17 cellular contexts compared by ENCODE assay signal in the genomic region with DNA sequence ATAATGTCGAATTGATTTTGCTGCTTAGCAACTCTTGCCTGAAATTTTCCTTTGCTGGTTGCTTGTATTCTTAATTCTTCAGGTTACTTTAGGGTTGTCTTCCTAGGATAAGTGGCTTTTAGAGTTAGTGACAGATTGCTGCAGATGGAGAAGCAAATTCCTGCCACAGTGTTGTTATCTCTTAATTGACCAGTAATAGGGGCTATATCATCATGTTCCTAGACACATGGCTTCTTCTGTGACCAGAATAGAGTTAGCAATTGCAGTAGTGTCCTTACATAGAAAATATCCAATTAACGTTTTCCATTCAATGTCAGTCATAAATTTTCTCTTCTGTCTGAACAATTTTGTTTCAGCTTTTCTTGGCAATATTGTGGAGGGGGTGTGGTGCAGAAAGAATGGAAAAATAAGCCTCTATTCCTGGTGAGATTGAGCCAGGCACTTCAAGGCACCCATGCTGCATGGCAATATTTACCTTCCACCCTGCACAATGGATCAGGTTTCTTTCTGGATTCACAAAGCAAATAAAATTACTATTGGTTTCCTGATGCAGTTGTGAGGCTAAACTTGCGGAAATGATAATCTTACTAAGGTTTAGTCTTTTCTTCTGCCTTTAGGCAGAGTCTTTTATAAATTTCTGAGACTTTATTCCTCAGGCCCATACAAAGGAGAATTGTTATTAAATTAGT.
A peak's percentile ranks its signal among the peaks of the same experiment; 100 is the strongest.
DNase-seq lines count a peak whose midpoint lies in the region; ATAC-seq and TF ChIP-seq lines count a peak whose summit lies in the region.
"Had no signal": no experiment of that assay in that cellular context is flagged by ENCODE, and none has a peak within 500 bp of the region (broad histone marks: within the 10 kb centered on the region; RNA-seq: fewer than 3 reads in every experiment).

No MANE protein-coding gene starts in this region.

- peak overlapping the region; percentile 14; the same call in 1 of the 2 replicates for H3K27ac ChIP-seq in VCaP
- H3K27ac ChIP-seq: right lobe of liver, testis had no signal

- H3K36me3 Mint-ChIP-seq in activated CD8-positive, alpha-beta memory T cell treated with anti-CD3 and anti-CD28 coated beads, Interleukin-2, amount 10 ng/mL, durations not matched to agents 7 days and 5 days: peaks cover 1% of the 10 kb centered on the region
- H3K36me3 Mint-ChIP-seq: naive B cell had no signal

- no peak for ATAC-seq in GM21737 (IDR thresholded peaks at IDR 0.05; ENCODE audit: unreplicated experiment)
- no peak for ATAC-seq in activated CD8-positive, alpha-beta memory T cell treated with anti-CD3 and anti-CD28 coated beads, Interleukin-2, amount 10 ng/mL, durations not matched to agents 7 days and 5 days
- ATAC-seq: right lobe of liver had no signal

- peaks cover 8% of the 10 kb centered on the region for H3K9me3 Mint-ChIP-seq in activated CD8-positive, alpha-beta memory T cell treated with anti-CD3 and anti-CD28 coated beads, Interleukin-2, amount 10 ng/mL, durations not matched to agents 7 days and 5 days (ENCODE audit: low read depth)

- no peaks in the 10 kb centered on the region for H3K4me1 Mint-ChIP-seq in activated CD8-positive, alpha-beta memory T cell treated with anti-CD3 and anti-CD28 coated beads, Interleukin-2, amount 10 ng/mL, durations not matched to agents 7 days and 5 days
- H3K4me1 Mint-ChIP-seq: naive B cell had no signal

- H3K4me3 Mint-ChIP-seq in activated CD8-positive, alpha-beta memory T cell treated with anti-CD3 and anti-CD28 coated beads, Interleukin-2, amount 10 ng/mL, durations not matched to agents 7 days and 5 days: no peak overlapping the region
- H3K4me3 Mint-ChIP-seq: CD4-positive, alpha-beta T cell; naive B cell had no signal

- H3K27me3 Mint-ChIP-seq in activated CD8-positive, alpha-beta memory T cell treated with anti-CD3 and anti-CD28 coated beads, Interleukin-2, amount 10 ng/mL, durations not matched to agents 7 days and 5 days: no peaks in the 10 kb centered on the region
- H3K27me3 Mint-ChIP-seq: CD4-positive, alpha-beta T cell; naive B cell had no signal

- DNase-seq in DMS53 treated with DMSO at 0.1 percent for 48 hours (lab: John Stamatoyannopoulos, UW; ENCODE audit: unreplicated experiment) (peak; percentile 95), NCI-H146 (lab: John Stamatoyannopoulos, UW) (peak; percentile 75), NCI-H345 treated with DMSO at 0.1 percent for 48 hours (lab: John Stamatoyannopoulos, UW; ENCODE audit: unreplicated experiment) (peak; percentile 50), HuH-7.5 (ENCODE audit: low spot score) (no peak)
- DNase-seq in activated CD8-positive, alpha-beta memory T cell treated with anti-CD3 and anti-CD28 coated beads, Interleukin-2, amount 10 ng/mL, durations not matched to agents 7 days and 5 days: no peak
- DNase-seq: activated CD4-positive, alpha-beta T cell treated with anti-CD3 and anti-CD28 coated beads for 4 hours; CD4-positive, alpha-beta T cell; dermis blood vessel endothelial cell; KG1; mammary epithelial cell; naive B cell; right lobe of liver; stimulated activated CD4-positive, alpha-beta T cell treated with anti-CD3 and anti-CD28 coated beads, Interleukin-15, amount 100 ng/mL, for 24 hours; testis had no signal

- H3K27ac Mint-ChIP-seq in activated CD8-positive, alpha-beta memory T cell treated with anti-CD3 and anti-CD28 coated beads, Interleukin-2, amount 10 ng/mL, durations not matched to agents 7 days and 5 days: no peak overlapping the region
- H3K27ac Mint-ChIP-seq: activated T-helper 2 cell treated with anti-CD3 and anti-CD28 coated beads, Interferon-gamma antibody, Interleukin-2, Interleukin-4, amounts not matched to agents 10 μg/mL and 5 μg/mL and 100 μg/mL, durations not matched to agents 14 hours and 24 hours and 36 hours; CD4-positive, alpha-beta T cell; naive B cell had no signal

- TF ChIP-seq CTCF in VCaP (conservative IDR thresholded peaks at IDR 0.05): no peak

- CTCF ChIA-PET in activated CD8-positive, alpha-beta memory T cell treated with anti-CD3 and anti-CD28 coated beads, Interleukin-2, amount 10 ng/mL, durations not matched to agents 7 days and 5 days (lab: Charles Lee): no interaction called here

Comparison
In these comparisons a context has a peak if more than half of its experiments do, and no peak if none do; other contexts are left out.
1. DNase-seq: peak in DMS53 treated with DMSO at 0.1 percent for 48 hours (single experiment), NCI-H146 (single experiment) and NCI-H345 treated with DMSO at 0.1 percent for 48 hours (single experiment); none in HuH-7.5 (single experiment) and activated CD8-positive, alpha-beta memory T cell treated with anti-CD3 and anti-CD28 coated beads, Interleukin-2, amount 10 ng/mL, durations not matched to agents 7 days and 5 days (single experiment).